ENCODE assay signal across 15 cellular contexts in genomic region chr2:20594048-20594750, GRCh38. TPM values are rescaled to one million over a fixed set of nuclear protein-coding genes. Genes with fewer than 3 reads are reported as not detected.
DNase-seq lines count a peak whose midpoint lies in the region; ATAC-seq and TF ChIP-seq lines count a peak whose summit lies in the region.
"Had no signal": no experiment of that assay in that cellular context is flagged by ENCODE, and none has a peak within 500 bp of the region (broad histone marks: within the 10 kb centered on the region; RNA-seq: fewer than 3 reads in every experiment).

No MANE protein-coding gene starts in this region.

- H4K8ac ChIP-seq in mesendoderm (ENCODE audit: low read depth, low read length) = no peak overlapping the region

- H2BK5ac ChIP-seq in mesendoderm (ENCODE audit: low read length) = no peak overlapping the region

- POLR2A ChIA-PET in activated CD4-positive, alpha-beta T cell treated with anti-CD3 and anti-CD28 coated beads, Interleukin-2, amount 10 ng/mL, durations not matched to agents 7 days and 5 days (lab: Charles Lee) = no interaction called here

- no peaks in the 10 kb centered on the region for H3K79me1 ChIP-seq in mesendoderm (ENCODE audit: low read length)

- no peak for TF ChIP-seq EP300 in tibial nerve (IDR thresholded peaks at IDR 0.05)

- H3K9me3 ChIP-seq in tibial nerve = no peaks in the 10 kb centered on the region
- H3K9me3 ChIP-seq: mucosa of descending colon had no signal

- no peak overlapping the region for H4K5ac ChIP-seq in mesendoderm (ENCODE audit: low read length)

- ATAC-seq in HG02798 (IDR thresholded peaks at IDR 0.05; ENCODE audit: poor library complexity, unreplicated experiment) = no peak
- ATAC-seq: activated naive CD4-positive, alpha-beta T cell treated with anti-CD3 and anti-CD28 coated beads, Interleukin-2, amount 50 U/mL, for 72 hours had no signal

- no peaks in the 10 kb centered on the region for H3K27me3 ChIP-seq in mesendoderm (ENCODE audit: insufficient read depth, low read length, poor library complexity)
- no peaks in the 10 kb centered on the region for H3K27me3 ChIP-seq in tibial nerve

- no peak overlapping the region for H3K23ac ChIP-seq in mesendoderm (ENCODE audit: low read length)

- WGBS in mesendoderm (ENCODE audit: extremely low coverage, insufficient coverage, low lambda C conversion rate) = no CpG with 5 or more reads among the region's 6 CpGs
- 69 to 76% methylated on average over 6 of the region's 6 CpGs for WGBS in tibial nerve, 2 donors

- H3K4me1 ChIP-seq in mesendoderm (ENCODE audit: control insufficient read depth, low read depth, low read length) (peaks cover 5% of the 10 kb centered on the region), tibial nerve (peaks cover 3 to 69% (median 63%) of the 10 kb centered on the region in 4 donors)

- H3K18ac ChIP-seq in mesendoderm (ENCODE audit: low read length) = no peak overlapping the region

- H3K9ac ChIP-seq in mesendoderm (ENCODE audit: low read length) = no peak overlapping the region

- TF ChIP-seq CTCF in endothelial cell (IDR thresholded peaks at IDR 0.05; ENCODE audit: unreplicated experiment) (no peak), tibial nerve (IDR thresholded peaks at IDR 0.05) (no peak)

- intact Hi-C loops in activated CD4-positive, alpha-beta T cell treated with anti-CD3 and anti-CD28 coated beads, Interleukin-2, amount 10 ng/mL, durations not matched to agents 24 days and 14 days (cut with micrococcal nuclease) = no loop called here

- H3K4me3 Mint-ChIP-seq in activated CD4-positive, alpha-beta T cell treated with anti-CD3 and anti-CD28 coated beads, Interleukin-2, amount 10 ng/mL, durations not matched to agents 24 days and 14 days = no peak overlapping the region
- H3K4me3 Mint-ChIP-seq in activated CD4-positive, alpha-beta T cell treated with anti-CD3 and anti-CD28 coated beads, Interleukin-2, amount 10 ng/mL, durations not matched to agents 7 days and 5 days = no peak overlapping the region
- no peak overlapping the region for H3K4me3 Mint-ChIP-seq in endothelial cell (ENCODE audit: unreplicated experiment)

- H3K4me3 ChIP-seq in mesendoderm (ENCODE audit: low read length) = no peak overlapping the region
- H3K4me3 ChIP-seq in tibial nerve = no peak overlapping the region
- H3K4me3 ChIP-seq: mucosa of descending colon had no signal

- no peaks in the 10 kb centered on the region for H3K36me3 Mint-ChIP-seq in activated CD4-positive, alpha-beta T cell treated with anti-CD3 and anti-CD28 coated beads, Interleukin-2, amount 10 ng/mL, durations not matched to agents 24 days and 14 days (ENCODE audit: low read depth)
- no peaks in the 10 kb centered on the region for H3K36me3 Mint-ChIP-seq in activated CD4-positive, alpha-beta T cell treated with anti-CD3 and anti-CD28 coated beads, Interleukin-2, amount 10 ng/mL, durations not matched to agents 7 days and 5 days (ENCODE audit: low read depth)
- H3K36me3 Mint-ChIP-seq in endothelial cell (ENCODE audit: low read depth, unreplicated experiment) = no peaks in the 10 kb centered on the region
- H3K36me3 Mint-ChIP-seq: activated naive CD4-positive, alpha-beta T cell treated with anti-CD3 and anti-CD28 coated beads, Interleukin-2, amount 50 U/mL, for 72 hours had no signal

- H3K27ac ChIP-seq in mesendoderm (ENCODE audit: low read depth, low read length) = no peak overlapping the region
- H3K27ac ChIP-seq in tibial nerve = peak overlapping the region; percentile 31 to 90 (median 58)

- peak overlapping the region; percentile 27 for H3K56ac ChIP-seq in mesendoderm (ENCODE audit: low read length)

- no peaks in the 10 kb centered on the region for H3K9me3 Mint-ChIP-seq in activated CD4-positive, alpha-beta T cell treated with anti-CD3 and anti-CD28 coated beads, Interleukin-2, amount 10 ng/mL, durations not matched to agents 24 days and 14 days
- H3K9me3 Mint-ChIP-seq in activated CD4-positive, alpha-beta T cell treated with anti-CD3 and anti-CD28 coated beads, Interleukin-2, amount 10 ng/mL, durations not matched to agents 7 days and 5 days = no peaks in the 10 kb centered on the region
- H3K9me3 Mint-ChIP-seq in endothelial cell (ENCODE audit: unreplicated experiment) = no peaks in the 10 kb centered on the region
- H3K9me3 Mint-ChIP-seq: activated naive CD4-positive, alpha-beta T cell treated with anti-CD3 and anti-CD28 coated beads, Interleukin-2, amount 50 U/mL, for 72 hours had no signal

- H3K79me2 ChIP-seq in mesendoderm (ENCODE audit: control insufficient read depth, insufficient read depth, low read length) = no peaks in the 10 kb centered on the region

- TF ChIP-seq POLR2A in tibial nerve (IDR thresholded peaks at IDR 0.05) = no peak

- H3K27me3 Mint-ChIP-seq in activated CD4-positive, alpha-beta T cell treated with anti-CD3 and anti-CD28 coated beads, Interleukin-2, amount 10 ng/mL, durations not matched to agents 24 days and 14 days = no peaks in the 10 kb centered on the region
- no peaks in the 10 kb centered on the region for H3K27me3 Mint-ChIP-seq in activated CD4-positive, alpha-beta T cell treated with anti-CD3 and anti-CD28 coated beads, Interleukin-2, amount 10 ng/mL, durations not matched to agents 7 days and 5 days
- H3K27me3 Mint-ChIP-seq in endothelial cell (ENCODE audit: unreplicated experiment) = peaks cover 21% of the 10 kb centered on the region

- H2AK5ac ChIP-seq in mesendoderm (ENCODE audit: low read length) = no peak overlapping the region

- H2BK120ac ChIP-seq in mesendoderm (ENCODE audit: low read depth, low read length) = no peak overlapping the region

- no peak overlapping the region for H2BK15ac ChIP-seq in mesendoderm (replicated peaks; ENCODE audit: low read depth)

- CTCF ChIA-PET in activated CD4-positive, alpha-beta T cell treated with anti-CD3 and anti-CD28 coated beads, Interleukin-2, amount 10 ng/mL, durations not matched to agents 7 days and 5 days (lab: Charles Lee) = interaction anchor here (1.2 to 1.8 kb wide), 2 partner anchors 13 to 17 kb away, joined by 3 to 6 read pairs; no protein-coding TSS in a partner anchor

- DNase-seq in activated CD4-positive, alpha-beta T cell treated with anti-CD3 and anti-CD28 coated beads, Interleukin-2, amount 10 ng/mL, durations not matched to agents 24 days and 14 days = no peak
- no peak for DNase-seq in activated CD4-positive, alpha-beta T cell treated with anti-CD3 and anti-CD28 coated beads, Interleukin-2, amount 10 ng/mL, durations not matched to agents 7 days and 5 days
- no peak for DNase-seq in endothelial cell (ENCODE audit: low spot score)
- no peak for DNase-seq in mesendoderm
- peak in 1 of 2 donors; percentile 12 for DNase-seq in tibial nerve (ENCODE audit: low spot score in 2 of 2)
- no peak for DNase-seq in SHP77 (lab: John Stamatoyannopoulos, UW)
- DNase-seq in NK-92 (lab: John Stamatoyannopoulos, UW; ENCODE audit: unreplicated experiment) = no peak
- DNase-seq: 8988T; activated CD4-positive, alpha-beta T cell treated with anti-CD3 and anti-CD28 coated beads, Interleukin-2, amount 50 U/mL, for 1 hour; DMS153; mucosa of descending colon; NCI-H1092 treated with DMSO at 0.1 percent for 48 hours; NCI-H524 treated with DMSO at 0.1 percent for 48 hours had no signal

- no peak overlapping the region for H3K4ac ChIP-seq in mesendoderm (ENCODE audit: low read depth, low read length)

- H3K27ac Mint-ChIP-seq in activated CD4-positive, alpha-beta T cell treated with anti-CD3 and anti-CD28 coated beads, Interleukin-2, amount 10 ng/mL, durations not matched to agents 24 days and 14 days = peak overlapping the region; percentile 14
- H3K27ac Mint-ChIP-seq in activated CD4-positive, alpha-beta T cell treated with anti-CD3 and anti-CD28 coated beads, Interleukin-2, amount 10 ng/mL, durations not matched to agents 7 days and 5 days = no peak overlapping the region
- peak overlapping the region; percentile 2 for H3K27ac Mint-ChIP-seq in endothelial cell (ENCODE audit: unreplicated experiment)

- H3K36me3 ChIP-seq in mesendoderm (ENCODE audit: control insufficient read depth, insufficient read depth, low read length) (no peaks in the 10 kb centered on the region), tibial nerve (no peaks in the 10 kb centered on the region)

- peaks cover 10% of the 10 kb centered on the region for H3K4me1 Mint-ChIP-seq in activated CD4-positive, alpha-beta T cell treated with anti-CD3 and anti-CD28 coated beads, Interleukin-2, amount 10 ng/mL, durations not matched to agents 24 days and 14 days
- H3K4me1 Mint-ChIP-seq in activated CD4-positive, alpha-beta T cell treated with anti-CD3 and anti-CD28 coated beads, Interleukin-2, amount 10 ng/mL, durations not matched to agents 7 days and 5 days = peaks cover 9% of the 10 kb centered on the region
- H3K4me1 Mint-ChIP-seq in endothelial cell (ENCODE audit: unreplicated experiment) = peaks cover 30% of the 10 kb centered on the region

- no peak overlapping the region for H3K4me2 ChIP-seq in mesendoderm (ENCODE audit: low read length)

RNA-seq across cellular contexts. Expression of gene HS1BP3, which starts 56.7 kb away (rescaled TPM):
- 7.1 and 8.9 TPM in 2 replicates for total RNA-seq in activated CD4-positive, alpha-beta T cell treated with anti-CD3 and anti-CD28 coated beads, Interleukin-2, amount 10 ng/mL, durations not matched to agents 24 days and 14 days
- 10 to 100 TPM; 14.1 to 14.4 TPM for total RNA-seq in activated CD4-positive, alpha-beta T cell treated with anti-CD3 and anti-CD28 coated beads, Interleukin-2, amount 10 ng/mL, durations not matched to agents 7 days and 5 days
- total RNA-seq in endothelial cell (ENCODE audit: unreplicated experiment) (33.6 TPM), tibial nerve (10 to 100 TPM; 24.5 to 45.9 (median 33.8) TPM)
- 4.5 TPM for polyA plus RNA-seq in mesendoderm (2013, experiment 1 of 2)
- 5.0 TPM for polyA plus RNA-seq in mesendoderm (2013, experiment 2 of 2)
